Comparison of ENCODE assay signal across 17 cellular contexts in the genomic region with DNA sequence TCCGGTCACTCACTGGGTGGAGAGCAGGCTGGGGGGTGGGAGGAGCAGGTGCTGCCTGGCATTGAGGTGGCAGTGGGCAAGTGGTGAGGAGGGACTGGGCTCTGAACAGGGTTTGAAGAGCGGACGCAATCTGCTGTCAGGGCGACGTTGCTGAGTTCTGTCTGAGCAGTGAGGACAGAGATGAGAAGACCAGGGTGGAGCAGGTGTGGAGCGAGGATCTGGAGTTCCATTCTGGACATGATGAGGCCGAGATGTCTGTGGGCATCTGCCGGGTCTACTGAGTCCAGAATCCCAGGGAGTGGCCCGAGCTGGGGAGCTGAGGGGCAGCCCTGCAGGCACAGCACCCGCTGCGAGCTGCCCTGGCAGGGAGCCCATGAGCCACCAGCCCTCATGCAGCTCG. TPM values are rescaled to one million over a fixed set of nuclear protein-coding genes. Genes with fewer than 3 reads are reported as not detected.
A peak's percentile ranks its signal among the peaks of the same experiment; 100 is the strongest.
DNase-seq lines count a peak whose midpoint lies in the region; ATAC-seq and TF ChIP-seq lines count a peak whose summit lies in the region.
"Had no signal": no experiment of that assay in that cellular context is flagged by ENCODE, and none has a peak within 500 bp of the region (broad histone marks: within the 10 kb centered on the region; RNA-seq: fewer than 3 reads in every experiment).

No MANE protein-coding gene starts in this region.

- intact Hi-C loops in CD14-positive monocyte (cut with micrococcal nuclease) = no loop called here
- intact Hi-C loops in IMR-90 (cut with micrococcal nuclease) = loop anchor here (5.0 kb wide), 1 partner anchor 55 kb away; no protein-coding TSS in a partner anchor

- H2AK9ac ChIP-seq in IMR-90 (replicated peaks; ENCODE audit: low read depth, low read length, poor library complexity) = no peak overlapping the region

- no peak for ATAC-seq in IMR-90 (ENCODE audit: low read depth)
- ATAC-seq in stimulated activated naive B cell treated with anti-CD40 and anti-IgM and Interleukin-4, amounts not matched to agents 10 μg/mL and 1 μg/mL and 100 μg/mL, for 72 hours (replicated peaks) = no peak
- ATAC-seq: CD8-positive, alpha-beta T cell had no signal

- no peaks in the 10 kb centered on the region for H3K79me1 ChIP-seq in IMR-90 (ENCODE audit: low read depth in 1 of 2, low read length in 2 of 2)

- no peak overlapping the region for H3K56ac ChIP-seq in IMR-90 (ENCODE audit: extremely low read depth, insufficient read depth, low read length)

- no peak overlapping the region for H2BK20ac ChIP-seq in IMR-90 (ENCODE audit: low read depth, low read length)

- H2BK5ac ChIP-seq in IMR-90 (ENCODE audit: low read depth, low read length, poor library complexity, severe bottlenecking) = no peak overlapping the region

- peak overlapping the region; percentile 77; the same call in 1 of the 2 replicates for H4K5ac ChIP-seq in IMR-90 (ENCODE audit: low read depth, low read length)

- H4K8ac ChIP-seq in IMR-90 (ENCODE audit: low read depth in 2 of 2, low read length in 2 of 2) = no peak overlapping the region

- WGBS in IMR-90 (ENCODE audit: extremely low coverage in 2 of 2, insufficient read length in 1 of 2), 2 experiments = 92% methylated on average over 8 of the region's 12 CpGs; no CpG with 5 or more reads in 1 of the 2 experiments

- no peaks in the 10 kb centered on the region for H3K36me3 ChIP-seq in IMR-90 (ENCODE audit: control insufficient read depth, insufficient read depth, low read length)
- H3K36me3 ChIP-seq: BE2C had no signal

- H3K18ac ChIP-seq in IMR-90 (ENCODE audit: low read depth, low read length) = peak overlapping the region; percentile 77

- H2AK5ac ChIP-seq in IMR-90 (ENCODE audit: low read depth, low read length) = peak overlapping the region; percentile 54; the same call in 1 of the 2 replicates

- H3K4me3 Mint-ChIP-seq in CD14-positive monocyte (no peak overlapping the region), neural crest cell (no peak overlapping the region)
- no peak overlapping the region for H3K4me3 Mint-ChIP-seq in stimulated activated naive B cell treated with anti-CD40 and anti-IgM and Interleukin-4, amounts not matched to agents 10 μg/mL and 1 μg/mL and 100 μg/mL, for 72 hours
- H3K4me3 Mint-ChIP-seq: H9 had no signal

- H4K20me1 ChIP-seq in IMR-90 (ENCODE audit: insufficient read depth, low read length) = no peaks in the 10 kb centered on the region

- peak overlapping the region in 1 of 7 donors; percentile 27 for H3K27ac Mint-ChIP-seq in CD14-positive monocyte
- H3K27ac Mint-ChIP-seq in neural crest cell (ENCODE audit: unreplicated experiment) = peak overlapping the region; percentile 84
- peak overlapping the region; percentile 26 for H3K27ac Mint-ChIP-seq in stimulated activated naive B cell treated with anti-CD40 and anti-IgM and Interleukin-4, amounts not matched to agents 10 μg/mL and 1 μg/mL and 100 μg/mL, for 72 hours
- H3K27ac Mint-ChIP-seq: H9 had no signal

- H3K4me1 Mint-ChIP-seq in CD14-positive monocyte (no peaks in the 10 kb centered on the region), neural crest cell (peaks cover 20% of the 10 kb centered on the region)
- H3K4me1 Mint-ChIP-seq in stimulated activated naive B cell treated with anti-CD40 and anti-IgM and Interleukin-4, amounts not matched to agents 10 μg/mL and 1 μg/mL and 100 μg/mL, for 72 hours = no peaks in the 10 kb centered on the region

- dilution Hi-C loops in IMR-90 (cut with HindIII; ENCODE audit: low sequenced_read_pairs, unreplicated experiment) = no loop called here

- no peak for TF ChIP-seq RAD21 in IMR-90 (IDR thresholded peaks at IDR 0.05; ENCODE audit: low read length)

- no peak overlapping the region for H3K14ac ChIP-seq in IMR-90 (replicated peaks; ENCODE audit: low read depth, low read length)

- no peak overlapping the region; the same call in 2 of the 3 replicates for H2BK15ac ChIP-seq in IMR-90 (ENCODE audit: low read depth, low read length)

- H3K9ac ChIP-seq in IMR-90 (ENCODE audit: low read depth, low read length) = no peak overlapping the region

- H3K27me3 Mint-ChIP-seq in CD14-positive monocyte (ENCODE audit: low read depth in 3 of 3) (peaks cover 1 to 8% (median 2%) of the 10 kb centered on the region in 3 donors), neural crest cell (ENCODE audit: low read depth) (no peaks in the 10 kb centered on the region)
- peaks cover 22 to 33% of the 10 kb centered on the region in 2 donors for H3K27me3 Mint-ChIP-seq in stimulated activated naive B cell treated with anti-CD40 and anti-IgM and Interleukin-4, amounts not matched to agents 10 μg/mL and 1 μg/mL and 100 μg/mL, for 72 hours

- DNase-seq in CD14-positive monocyte (ENCODE audit: low spot score) (peak; percentile 38), IMR-90 (no peak), neural crest cell (ENCODE audit: low read depth, low spot score) (no peak), AML-193 (lab: John Stamatoyannopoulos, UW) (no peak), HK-2 (ENCODE audit: unreplicated experiment) (no peak)
- DNase-seq in stimulated activated naive B cell treated with anti-CD40 and anti-IgM and Interleukin-4, amounts not matched to agents 10 μg/mL and 1 μg/mL and 100 μg/mL, for 72 hours = no peak
- DNase-seq in stimulated activated naive CD4-positive, alpha-beta T cell (lab: John Stamatoyannopoulos, UW) = no peak
- DNase-seq: BE2C; CD8-positive, alpha-beta T cell; COR-L47; DMS153; DMS79 treated with DMSO at 0.1 percent for 48 hours; EL; GOT3; H9 had no signal

- TF ChIP-seq CTCF in CD14-positive monocyte (IDR thresholded peaks at IDR 0.05) (no peak), IMR-90 (conservative IDR thresholded peaks at IDR 0.05; ENCODE audit: low read depth, low read length) (no peak), neural crest cell (conservative IDR thresholded peaks at IDR 0.05) (no peak)

- no peak overlapping the region for H3K4me3 ChIP-seq in IMR-90 (ENCODE audit: insufficient read depth, low read depth, low read length)

- H3K9me3 Mint-ChIP-seq in CD14-positive monocyte (peaks cover 12 to 40% (median 33%) of the 10 kb centered on the region in 7 donors), neural crest cell (peaks cover 4% of the 10 kb centered on the region)
- peaks cover 7 to 17% of the 10 kb centered on the region in 2 donors for H3K9me3 Mint-ChIP-seq in stimulated activated naive B cell treated with anti-CD40 and anti-IgM and Interleukin-4, amounts not matched to agents 10 μg/mL and 1 μg/mL and 100 μg/mL, for 72 hours
- H3K9me3 Mint-ChIP-seq: CD8-positive, alpha-beta T cell had no signal

- peaks cover 6% of the 10 kb centered on the region; the same call in 1 of the 2 replicates for H3K9me1 ChIP-seq in IMR-90 (ENCODE audit: insufficient read depth, low read length)

- CTCF ChIA-PET in IMR-90 (lab: Yijun Ruan, JAX) = no interaction called here

- no peak overlapping the region for H3K4ac ChIP-seq in IMR-90 (ENCODE audit: low read depth, low read length)

- no peak for TF ChIP-seq POLR2A in IMR-90 (IDR thresholded peaks at IDR 0.05; ENCODE audit: low read depth, low read length)

- no peaks in the 10 kb centered on the region for H3K27me3 ChIP-seq in IMR-90 (ENCODE audit: control insufficient read depth, insufficient read depth, low read length)
- H3K27me3 ChIP-seq: BE2C had no signal

- no TSS peak for BruUV-seq in IMR-90 (replicated peaks; lab: Mats Ljungman, UMichigan)

- no peak overlapping the region for H3K23ac ChIP-seq in IMR-90 (ENCODE audit: low read depth, low read length)

- H3K36me3 Mint-ChIP-seq in CD14-positive monocyte (peaks cover 9 to 13% of the 10 kb centered on the region in 2 donors), neural crest cell (ENCODE audit: low read depth) (peaks cover 2% of the 10 kb centered on the region)
- peaks cover 7 to 18% of the 10 kb centered on the region in 2 donors for H3K36me3 Mint-ChIP-seq in stimulated activated naive B cell treated with anti-CD40 and anti-IgM and Interleukin-4, amounts not matched to agents 10 μg/mL and 1 μg/mL and 100 μg/mL, for 72 hours
- H3K36me3 Mint-ChIP-seq: CD8-positive, alpha-beta T cell had no signal

- no peak overlapping the region for H3K4me2 ChIP-seq in IMR-90 (ENCODE audit: low read depth, low read length)

- POLR2A ChIA-PET in IMR-90 (lab: Charles Lee; ENCODE audit: unreplicated experiment) = no interaction called here

- peak overlapping the region; percentile 25; the same call in 1 of the 2 replicates for H4K91ac ChIP-seq in IMR-90 (ENCODE audit: insufficient read depth, low read depth, low read length)

- peaks cover 14% of the 10 kb centered on the region for H3K9me3 ChIP-seq in IMR-90 (ENCODE audit: control insufficient read depth, insufficient read depth, low read length)
- H3K9me3 ChIP-seq: BE2C had no signal

- H2AFZ ChIP-seq in IMR-90 (replicated peaks; ENCODE audit: low read length, poor library complexity) = peak overlapping the region; percentile 56

- peaks cover 9% of the 10 kb centered on the region; the same call in 1 of the 2 replicates for H3K4me1 ChIP-seq in IMR-90 (ENCODE audit: control insufficient read depth, insufficient read depth, low read length)
- H3K4me1 ChIP-seq: BE2C had no signal

- peak overlapping the region; percentile 47 for H2BK120ac ChIP-seq in IMR-90 (ENCODE audit: low read depth, low read length)

- in situ Hi-C loops in IMR-90 (cut with MboI; ENCODE audit: low sequenced_read_pairs) = no loop called here

- H3K27ac ChIP-seq in IMR-90 (ENCODE audit: insufficient read depth, low read length) = no peak overlapping the region
- H3K27ac ChIP-seq: C4-2B had no signal

TF ChIP-seq in IMR-90, 13 proteins besides CTCF, POLR2A, EP300 and RAD21 (continues in another document):
- no peak for TF ChIP-seq MAZ (IDR thresholded peaks at IDR 0.05; ENCODE audit: borderline replicate concordance, low read depth, low read length)
- no peak for TF ChIP-seq MAFK (IDR thresholded peaks at IDR 0.05; ENCODE audit: low read depth, low read length)
- TF ChIP-seq FOS (IDR thresholded peaks at IDR 0.05; ENCODE audit: low read depth, low read length) = no peak
- no peak for TF ChIP-seq CHD1 (IDR thresholded peaks at IDR 0.05; ENCODE audit: low read depth, low read length)

RNA-seq across cellular contexts. Expression of a gene that starts 2.2 kb away (rescaled TPM):
- under 1 TPM in 1 of 2 donors, not detected in 1; 0.18 TPM for polyA plus RNA-seq in CD14-positive monocyte
- 0.72 and 0.83 TPM in 2 replicates for total RNA-seq in IMR-90 (2012; rRNA removed)
- 0.83 and 1.4 TPM in 2 replicates for polyA plus RNA-seq in IMR-90 (2012; rRNA removed)
- polyA plus RNA-seq in IMR-90 (2012; cell fraction: cytosol; rRNA removed) = 0.31 and 0.67 TPM in 2 replicates
- 10.7 and 19.6 TPM in 2 replicates for polyA plus RNA-seq in IMR-90 (2012; cell fraction: nucleus; rRNA removed; ENCODE audit: low replicate concordance)
- not detected in 2 replicates for total RNA-seq in neural crest cell
- total RNA-seq: CD8-positive, alpha-beta T cell; H9; HT1080 had no signal

RNA-seq across cellular contexts. Expression of a gene that starts 2.4 kb away (rescaled TPM):
- polyA plus RNA-seq in CD14-positive monocyte = 1 to 10 TPM; 1.8 to 3.6 TPM
- total RNA-seq in IMR-90 (2012; rRNA removed) = not detected in 2 replicates
- polyA plus RNA-seq in IMR-90 (2012; rRNA removed) = 0.07 and 0.10 TPM in 2 replicates
- polyA plus RNA-seq in IMR-90 (2012; cell fraction: cytosol; rRNA removed) = 0.02 and 0.19 TPM in 2 replicates
- 0.05 and 0.08 TPM in 2 replicates for polyA plus RNA-seq in IMR-90 (2012; cell fraction: nucleus; rRNA removed; ENCODE audit: low replicate concordance)
- total RNA-seq in neural crest cell = 2.0 and 3.3 TPM in 2 replicates
- total RNA-seq: H9 had no signal

RNA-seq across cellular contexts. Expression of a gene that starts 29.5 kb away (rescaled TPM):
- polyA plus RNA-seq in CD14-positive monocyte = not detected
- total RNA-seq in IMR-90 (2012; rRNA removed) = not detected in 2 replicates
- not detected in 2 replicates for polyA plus RNA-seq in IMR-90 (2012; rRNA removed)
- polyA plus RNA-seq in IMR-90 (2012; cell fraction: cytosol; rRNA removed) = not detected in 2 replicates
- not detected in 2 replicates for polyA plus RNA-seq in IMR-90 (2012; cell fraction: nucleus; rRNA removed; ENCODE audit: low replicate concordance)
- not detected in 2 replicates for total RNA-seq in neural crest cell
- total RNA-seq: CD8-positive, alpha-beta T cell; H9; HT1080 had no signal
